8 cellular contexts compared by ENCODE assay signal in the genomic region with DNA sequence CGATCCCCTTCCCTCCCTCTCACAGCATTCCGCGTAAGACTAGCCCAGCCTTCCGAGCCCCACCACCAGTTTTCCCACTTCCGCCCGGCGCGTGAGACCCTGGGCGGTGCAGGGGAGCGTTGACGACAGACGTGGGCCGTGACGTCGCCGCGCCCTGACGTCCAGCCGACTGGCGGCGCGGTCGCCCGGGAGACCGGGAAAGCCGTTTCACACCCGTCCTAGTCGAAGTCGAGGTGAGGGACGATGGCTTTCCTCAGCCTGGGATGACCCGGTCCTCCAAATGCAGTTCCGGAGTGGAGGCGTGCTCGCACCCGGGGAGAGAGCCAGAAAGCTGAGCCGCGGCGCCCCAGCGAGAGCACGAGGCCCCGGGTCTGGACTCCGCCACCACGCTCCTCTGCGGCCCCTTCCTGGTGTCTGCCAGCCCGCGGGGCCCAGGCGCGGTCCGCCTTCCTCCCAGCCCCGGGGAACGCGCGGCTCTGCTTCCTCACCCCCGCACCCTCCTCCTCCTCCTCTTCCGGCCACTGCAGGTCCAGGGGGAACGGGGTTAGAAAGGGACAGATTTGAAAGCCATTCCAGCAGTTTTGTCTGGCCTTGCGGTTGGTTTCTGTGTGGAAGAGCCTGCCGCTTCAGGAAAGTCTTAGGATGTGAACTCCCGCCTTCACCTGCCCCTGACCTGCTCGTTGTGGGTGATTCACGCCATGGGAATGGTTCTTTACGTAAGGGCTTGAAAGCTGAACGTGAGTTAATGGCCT. TPM values are rescaled to one million over a fixed set of nuclear protein-coding genes. Genes with fewer than 3 reads are reported as not detected.
A peak's percentile ranks its signal among the peaks of the same experiment; 100 is the strongest.
DNase-seq lines count a peak whose midpoint lies in the region; ATAC-seq and TF ChIP-seq lines count a peak whose summit lies in the region.

Gene LEKR1, plus strand, starts transcription at position 210 of the 752 bp plus-strand sequence. CDS start 2,977 bp downstream, outside the sequence.

- H3K27ac ChIP-seq in lower lobe of right lung = peak within 1 kb of the TSS; percentile 96

- DNase-seq in AG09319 (ENCODE audit: extremely low read depth, low read depth) (peak; percentile 83), NCI-H524 treated with DMSO at 0.1 percent for 48 hours (lab: John Stamatoyannopoulos, UW) (peak; percentile 40), ecto neural progenitor cell (ENCODE audit: low spot score) (peak; percentile 85), lower lobe of right lung (peak; percentile 94)
- peak; percentile 71 for DNase-seq in activated CD4-positive, alpha-beta memory T cell treated with anti-CD3 and anti-CD28 coated beads, Interleukin-2, amount 10 ng/mL, durations not matched to agents 7 days and 5 days
- peak in 2 of 3 donors; percentile 28 to 60 for DNase-seq in stimulated activated CD4-positive, alpha-beta T cell treated with anti-CD3 and anti-CD28 coated beads, TNF-alpha, amount 100 ng/mL, for 1 hour (ENCODE audit: low read depth in 3 of 3, low spot score in 1 of 3)

- H3K27me3 Mint-ChIP-seq in activated CD4-positive, alpha-beta memory T cell treated with anti-CD3 and anti-CD28 coated beads, Interleukin-2, amount 10 ng/mL, durations not matched to agents 7 days and 5 days = no peaks in the 10 kb centered on the region

- H3K9me3 ChIP-seq in lower lobe of right lung = no peaks in the 10 kb centered on the region

- ATAC-seq in HG03159 (IDR thresholded peaks at IDR 0.05; ENCODE audit: unreplicated experiment) (peak; percentile 78), lower lobe of right lung (peak; percentile 97)

- peak; percentile 79 for TF ChIP-seq POLR2A in GM18951 (IDR thresholded peaks at IDR 0.05; ENCODE audit: extremely low read depth, insufficient read depth, insufficient read length)

- H3K36me3 Mint-ChIP-seq in activated CD4-positive, alpha-beta memory T cell treated with anti-CD3 and anti-CD28 coated beads, Interleukin-2, amount 10 ng/mL, durations not matched to agents 7 days and 5 days (ENCODE audit: low read depth) = peaks cover 12% of the 10 kb centered on the region

- CTCF ChIA-PET in activated CD4-positive, alpha-beta memory T cell treated with anti-CD3 and anti-CD28 coated beads, Interleukin-2, amount 10 ng/mL, durations not matched to agents 7 days and 5 days (lab: Charles Lee) = no interaction called here

- H3K27me3 ChIP-seq in lower lobe of right lung (ENCODE audit: low read depth) = no peaks in the 10 kb centered on the region

- peaks cover 8% of the 10 kb centered on the region for H3K4me1 ChIP-seq in lower lobe of right lung

- peak within 1 kb of the TSS; percentile 86 for H3K27ac Mint-ChIP-seq in activated CD4-positive, alpha-beta memory T cell treated with anti-CD3 and anti-CD28 coated beads, Interleukin-2, amount 10 ng/mL, durations not matched to agents 7 days and 5 days

- TF ChIP-seq CTCF in AG09319 (IDR thresholded peaks at IDR 0.05; ENCODE audit: low read depth, low read length) (no peak), lower lobe of right lung (IDR thresholded peaks at IDR 0.05) (no peak)

- in situ Hi-C loops in GM18951 (cut with MboI; ENCODE audit: low sequenced_read_pairs, unreplicated experiment) = loop anchor here (10.0 kb wide), 1 partner anchor 248 kb away; no protein-coding TSS in a partner anchor

- intact Hi-C loops in lower lobe of right lung (cut with DNase I) = no loop called here

- no peaks in the 10 kb centered on the region for H3K9me3 Mint-ChIP-seq in activated CD4-positive, alpha-beta memory T cell treated with anti-CD3 and anti-CD28 coated beads, Interleukin-2, amount 10 ng/mL, durations not matched to agents 7 days and 5 days

- H3K4me1 Mint-ChIP-seq in activated CD4-positive, alpha-beta memory T cell treated with anti-CD3 and anti-CD28 coated beads, Interleukin-2, amount 10 ng/mL, durations not matched to agents 7 days and 5 days = peaks cover 38% of the 10 kb centered on the region

- POLR2A ChIA-PET in activated CD4-positive, alpha-beta memory T cell treated with anti-CD3 and anti-CD28 coated beads, Interleukin-2, amount 10 ng/mL, durations not matched to agents 7 days and 5 days (lab: Charles Lee) = interaction anchor here (1.0 to 2.3 kb wide), 5 partner anchors 8 to 334 kb away, joined by 3 to 25 read pairs (median 3); partner anchors contain the start of gene CCNL1

- peak within 1 kb of the TSS; percentile 78 for H3K4me3 ChIP-seq in lower lobe of right lung

- H3K36me3 ChIP-seq in lower lobe of right lung = no peaks in the 10 kb centered on the region

- peak within 1 kb of the TSS; percentile 80 for H3K4me3 Mint-ChIP-seq in activated CD4-positive, alpha-beta memory T cell treated with anti-CD3 and anti-CD28 coated beads, Interleukin-2, amount 10 ng/mL, durations not matched to agents 7 days and 5 days

RNA-seq across cellular contexts. Expression of gene LEKR1, which starts in this region (rescaled TPM):
- total RNA-seq in activated CD4-positive, alpha-beta memory T cell treated with anti-CD3 and anti-CD28 coated beads, Interleukin-2, amount 10 ng/mL, durations not matched to agents 7 days and 5 days = 1 to 10 TPM; 1.4 to 1.6 TPM
- total RNA-seq in lower lobe of right lung = 5.8 TPM

Comparison
In these comparisons a context has a peak if more than half of its experiments do, and no peak if none do; other contexts are left out.
1. Peak in every context shown above with its lines: DNase-seq, ATAC-seq, H3K4me3 ChIP-seq and H3K27ac ChIP-seq.
2. DNase-seq: peak in every context shown above with its lines; median percentile 94 in lower lobe of right lung; 85 in ecto neural progenitor cell; 83 in AG09319; 71 in activated CD4-positive, alpha-beta memory T cell treated with anti-CD3 and anti-CD28 coated beads, Interleukin-2, amount 10 ng/mL, durations not matched to agents 7 days and 5 days; 44 in stimulated activated CD4-positive, alpha-beta T cell treated with anti-CD3 and anti-CD28 coated beads, TNF-alpha, amount 100 ng/mL, for 1 hour; 40 in NCI-H524 treated with DMSO at 0.1 percent for 48 hours.